ENCODE assay signal across 16 cellular contexts in the genomic region with DNA sequence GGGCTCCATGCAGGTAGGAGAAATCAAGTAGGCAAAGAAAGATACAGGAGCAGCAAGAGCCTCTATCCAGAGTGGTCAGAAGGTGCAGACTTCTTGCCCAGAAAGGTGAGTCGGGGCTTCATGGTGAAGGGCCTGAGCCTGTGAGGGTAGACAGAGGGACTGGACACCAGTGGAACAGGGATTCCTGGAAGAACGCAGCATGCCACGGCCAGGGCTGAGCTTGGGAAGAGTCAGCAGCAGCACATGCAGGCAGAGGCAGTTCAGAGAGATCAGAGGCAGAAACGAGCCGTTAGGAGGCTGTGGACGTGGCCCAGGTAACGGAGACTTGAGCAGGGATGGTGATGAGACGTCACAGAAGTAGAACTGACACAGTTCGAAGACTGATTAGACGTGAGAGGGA.
DNase-seq lines count a peak whose midpoint lies in the region; ATAC-seq, FAIRE-seq and TF ChIP-seq lines count a peak whose summit lies in the region.
"Had no signal": no experiment of that assay in that cellular context is flagged by ENCODE, and none has a peak within 500 bp of the region (broad histone marks: within the 10 kb centered on the region; RNA-seq: fewer than 3 reads in every experiment).

No MANE protein-coding gene starts in this region.

- no peak overlapping the region for H2BK120ac ChIP-seq in H1 (replicated peaks; ENCODE audit: low read depth, low read length)

- no peak overlapping the region for H3K56ac ChIP-seq in H1 (replicated peaks; ENCODE audit: insufficient read length, low read depth, low read length)

- no peak overlapping the region for H2BK5ac ChIP-seq in H1 (ENCODE audit: low read depth, low read length)

- TF ChIP-seq EP300 in H1 (IDR thresholded peaks at IDR 0.05; ENCODE audit: borderline replicate concordance in 1 of 2, low read depth in 2 of 2, low read length in 2 of 2) (no peak), tibial nerve (IDR thresholded peaks at IDR 0.05) (no peak)

- H3K27ac ChIP-seq in OCI-LY7 (ENCODE audit: low read depth, low read length, poor library complexity, severe bottlenecking) (peak overlapping the region; percentile 98), H1 (ENCODE audit: low read depth, low read length) (no peak overlapping the region), neural progenitor cell (no peak overlapping the region), tibial nerve (peak overlapping the region in 3 of 4 donors; percentile 49 to 78 (median 52)), right lobe of liver (no peak overlapping the region)
- H3K27ac ChIP-seq: RWPE1 had no signal

- no peak overlapping the region; the same call in 1 of the 2 replicates for H4K8ac ChIP-seq in H1 (ENCODE audit: extremely low read depth, insufficient read depth, low read length)

- ATAC-seq in activated T-cell treated with anti-CD3 and anti-CD28 coated beads, Interleukin-2, amount 50 U/mL, for 4 hours: no peak
- no peak for ATAC-seq in right lobe of liver
- ATAC-seq: effector memory CD8-positive, alpha-beta T cell had no signal

- H3K9me3 Mint-ChIP-seq in neural progenitor cell: peaks cover 39% of the 10 kb centered on the region
- peaks cover 4% of the 10 kb centered on the region for H3K9me3 Mint-ChIP-seq in activated T-cell treated with anti-CD3 and anti-CD28 coated beads, Interleukin-2, amount 50 U/mL, for 4 hours

- peaks cover 31% of the 10 kb centered on the region for H3K4me1 Mint-ChIP-seq in neural progenitor cell
- H3K4me1 Mint-ChIP-seq in activated T-cell treated with anti-CD3 and anti-CD28 coated beads, Interleukin-2, amount 50 U/mL, for 4 hours (ENCODE audit: low read depth): peaks cover 2% of the 10 kb centered on the region
- H3K4me1 Mint-ChIP-seq: central memory CD8-positive, alpha-beta T cell had no signal

- H3K4me3 Mint-ChIP-seq in neural progenitor cell: no peak overlapping the region
- no peak overlapping the region for H3K4me3 Mint-ChIP-seq in activated T-cell treated with anti-CD3 and anti-CD28 coated beads, Interleukin-2, amount 50 U/mL, for 4 hours
- H3K4me3 Mint-ChIP-seq: activated T-helper 1 cell treated with anti-CD3 and anti-CD28 coated beads, Interleukin-12 subunit alpha, Interleukin-12 subunit beta, Interleukin-2, Interleukin-4 antibody, amounts not matched to agents 30 ng/mL and 10 ng/mL and 1 ng/mL, durations not matched to agents 14 hours and 24 hours and 36 hours; central memory CD8-positive, alpha-beta T cell; effector memory CD8-positive, alpha-beta T cell had no signal

- H3K27ac Mint-ChIP-seq in neural progenitor cell: peak overlapping the region; percentile 2
- H3K27ac Mint-ChIP-seq: activated T-helper 1 cell treated with anti-CD3 and anti-CD28 coated beads, Interleukin-12 subunit alpha, Interleukin-12 subunit beta, Interleukin-2, Interleukin-4 antibody, amounts not matched to agents 30 ng/mL and 10 ng/mL and 1 ng/mL, durations not matched to agents 14 hours and 24 hours and 36 hours; effector memory CD8-positive, alpha-beta T cell; progenitor cell of endocrine pancreas had no signal

- TF ChIP-seq CTCF in OCI-LY7 (conservative IDR thresholded peaks at IDR 0.05; ENCODE audit: low read length): no peak
- no peak for TF ChIP-seq CTCF in H1 (IDR thresholded peaks at IDR 0.05; ENCODE audit: control extremely low read depth in 1 of 3, insufficient read depth in 1 of 3, low read depth in 1 of 3, low read length in 3 of 3)
- no peak for TF ChIP-seq CTCF in neural progenitor cell (IDR thresholded peaks at IDR 0.05)
- no peak for TF ChIP-seq CTCF in tibial nerve (IDR thresholded peaks at IDR 0.05)
- TF ChIP-seq CTCF in right lobe of liver (IDR thresholded peaks at IDR 0.05): no peak

- BruUV-seq in OCI-LY7 (replicated peaks; lab: Mats Ljungman, UMichigan): no TSS peak

- H3K36me3 ChIP-seq in OCI-LY7 (ENCODE audit: insufficient read depth, low read length) (peaks cover 34% of the 10 kb centered on the region), H1 (ENCODE audit: control insufficient read depth in 2 of 4, insufficient read depth in 4 of 4, low read length in 3 of 4) (no peaks in the 10 kb centered on the region), neural progenitor cell (no peaks in the 10 kb centered on the region), tibial nerve (no peaks in the 10 kb centered on the region), right lobe of liver (no peaks in the 10 kb centered on the region)

- H3K79me1 ChIP-seq in H1 (ENCODE audit: low read depth, low read length): no peaks in the 10 kb centered on the region

- peaks cover 3% of the 10 kb centered on the region for H3K36me3 Mint-ChIP-seq in neural progenitor cell
- H3K36me3 Mint-ChIP-seq in activated T-cell treated with anti-CD3 and anti-CD28 coated beads, Interleukin-2, amount 50 U/mL, for 4 hours (ENCODE audit: insufficient read depth): no peaks in the 10 kb centered on the region

- H2BK20ac ChIP-seq in H1 (ENCODE audit: low read length): no peak overlapping the region

- FAIRE-seq in H1 (lab: Jason Lieb, UNC): no peak
- FAIRE-seq in RCC 7860 (lab: Jason Lieb, UNC): no peak
- FAIRE-seq: G401.6 had no signal

- no peaks in the 10 kb centered on the region for H3K9me2 ChIP-seq in OCI-LY7 (ENCODE audit: insufficient read depth, low read length)

- POLR2A ChIA-PET in OCI-LY7 (lab: Charles Lee): interaction anchor here (0.9 to 2.0 kb wide), 4 partner anchors 8 to 10 kb away, joined by 3 to 4 read pairs (median 3); no protein-coding TSS in a partner anchor
- POLR2A ChIA-PET in H1 (lab: Charles Lee; ENCODE audit: partially characterized antibody): no interaction called here

- intact Hi-C loops in OCI-LY7 (cut with micrococcal nuclease; ENCODE audit: unreplicated experiment): no loop called here
- intact Hi-C loops in right lobe of liver (cut with DNase I): no loop called here

- H4K5ac ChIP-seq in H1 (ENCODE audit: insufficient read length, low read depth, low read length): no peak overlapping the region

- TF ChIP-seq POLR2A in H1 (IDR thresholded peaks at IDR 0.05; ENCODE audit: control extremely low read depth in 1 of 2, low read depth in 2 of 2, low read length in 2 of 2): no peak
- no peak for TF ChIP-seq POLR2A in tibial nerve (IDR thresholded peaks at IDR 0.05)
- TF ChIP-seq POLR2A in right lobe of liver (IDR thresholded peaks at IDR 0.05): no peak

- H3K23me2 ChIP-seq in H1 (ENCODE audit: low read depth, low read length): no peaks in the 10 kb centered on the region

- H3K79me2 ChIP-seq in OCI-LY7 (ENCODE audit: insufficient read depth, low read depth, low read length): no peaks in the 10 kb centered on the region
- no peaks in the 10 kb centered on the region for H3K79me2 ChIP-seq in H1 (ENCODE audit: control insufficient read depth in 1 of 2, insufficient read depth in 2 of 2, low read length in 2 of 2)
- no peaks in the 10 kb centered on the region for H3K79me2 ChIP-seq in neural progenitor cell (ENCODE audit: low read depth)

- H3K23ac ChIP-seq in H1 (ENCODE audit: insufficient read length): no peak overlapping the region

- 98% methylated on average over 10 of the region's 10 CpGs; no CpG with 5 or more reads in 1 of the 2 experiments for WGBS in H1 (ENCODE audit: extremely low coverage in 1 of 2, insufficient coverage in 1 of 2, insufficient read length in 1 of 2, insufficient replicate concordance in 2 of 2, low coverage in 1 of 2, low lambda C conversion rate in 2 of 2, missing lambda C conversion rate in 1 of 2), 2 experiments
- 78 to 87% methylated on average over 10 of the region's 10 CpGs for WGBS in tibial nerve, 2 donors
- WGBS in right lobe of liver (ENCODE audit: insufficient coverage, low coverage, low lambda C conversion rate, missing lambda C conversion rate): 62% methylated on average over 9 of the region's 10 CpGs

- H3K14ac ChIP-seq in H1 (ENCODE audit: insufficient read length): no peak overlapping the region

- no peak overlapping the region for H2AFZ ChIP-seq in OCI-LY7 (ENCODE audit: low read length)
- no peak overlapping the region for H2AFZ ChIP-seq in H1 (ENCODE audit: low read length)
- H2AFZ ChIP-seq in neural progenitor cell (replicated peaks): no peak overlapping the region

- no peaks in the 10 kb centered on the region for H4K20me1 ChIP-seq in OCI-LY7 (ENCODE audit: insufficient read depth, low read length)
- H4K20me1 ChIP-seq in H1 (replicated peaks in 1 of 2; ENCODE audit: control insufficient read depth in 1 of 2, insufficient read depth in 2 of 2, low read length in 2 of 2): no peaks in the 10 kb centered on the region
- H4K20me1 ChIP-seq in neural progenitor cell (ENCODE audit: low read depth): no peaks in the 10 kb centered on the region

- CTCF ChIA-PET in OCI-LY7 (lab: Charles Lee; ENCODE audit: unreplicated experiment): no interaction called here
- CTCF ChIA-PET in H1 (lab: Charles Lee; ENCODE audit: partially characterized antibody): interaction anchor here (0.7 to 1.9 kb wide), 5 partner anchors 12 to 456 kb away, joined by 3 to 7 read pairs (median 3); no protein-coding TSS in a partner anchor

- peak overlapping the region; percentile 57 for H3K4ac ChIP-seq in H1 (replicated peaks; ENCODE audit: insufficient read length, low read depth, low read length)

- H2AK5ac ChIP-seq in H1 (ENCODE audit: low read depth, low read length): no peak overlapping the region

- peaks cover 46% of the 10 kb centered on the region for H3K9me3 ChIP-seq in OCI-LY7 (ENCODE audit: low read length)
- H3K9me3 ChIP-seq in H1 (ENCODE audit: insufficient read depth in 2 of 2, low read depth in 1 of 2, low read length in 1 of 2): peaks cover 0 to 10% of the 10 kb centered on the region in 2 experiments; a peak in 2 of 4 replicates
- peaks cover 7% of the 10 kb centered on the region for H3K9me3 ChIP-seq in neural progenitor cell (ENCODE audit: low read depth)
- H3K9me3 ChIP-seq in tibial nerve: peaks cover 0 to 42% (median 2%) of the 10 kb centered on the region in 4 donors
- no peaks in the 10 kb centered on the region for H3K9me3 ChIP-seq in right lobe of liver

- peaks cover 15% of the 10 kb centered on the region for H3K27me3 Mint-ChIP-seq in neural progenitor cell (ENCODE audit: insufficient read depth, low read depth)
- H3K27me3 Mint-ChIP-seq in activated T-cell treated with anti-CD3 and anti-CD28 coated beads, Interleukin-2, amount 50 U/mL, for 4 hours (ENCODE audit: low read depth): peaks cover 35% of the 10 kb centered on the region

- no peak overlapping the region for H4K91ac ChIP-seq in H1 (replicated peaks; ENCODE audit: insufficient read length, low read length)

- no peaks in the 10 kb centered on the region for H3F3A ChIP-seq in neural progenitor cell (ENCODE audit: low read depth)

- DNase-seq in OCI-LY7 (ENCODE audit: low spot score) (no peak), H1 (ENCODE audit: low read depth in 1 of 2, low spot score in 2 of 2) (no peak), neural progenitor cell (ENCODE audit: low spot score) (no peak), tibial nerve (ENCODE audit: low spot score in 2 of 2) (no peak), RCC 7860 (ENCODE audit: low spot score) (no peak), right lobe of liver (no peak)
- no peak for DNase-seq in activated T-cell treated with anti-CD3 and anti-CD28 coated beads, Interleukin-2, amount 50 U/mL, for 4 hours
- DNase-seq: activated CD4-positive, alpha-beta T cell treated with anti-CD3 and anti-CD28 coated beads, Interleukin-2, amount 50 U/mL, for 48 hours; effector memory CD8-positive, alpha-beta T cell; NCI-H146; stimulated activated naive CD4-positive, alpha-beta T cell treated with Interleukin-2 at 50 U/mL for 16 hours had no signal

- H3K18ac ChIP-seq in H1 (ENCODE audit: extremely low read depth, low read length): no peak overlapping the region

- H3K4me1 ChIP-seq in OCI-LY7 (ENCODE audit: insufficient read depth, low read length, poor library complexity, severe bottlenecking) (peaks cover 63% of the 10 kb centered on the region), H1 (replicated peaks in 1 of 4; ENCODE audit: control insufficient read depth in 3 of 4, insufficient read depth in 4 of 4, low read length in 3 of 4) (no peaks in the 10 kb centered on the region; a peak in 2 of 7 replicates), neural progenitor cell (peaks cover 15% of the 10 kb centered on the region), tibial nerve (peaks cover 0 to 28% (median under 1%) of the 10 kb centered on the region in 4 donors), right lobe of liver (peaks cover 0 to 10% (median 0%) of the 10 kb centered on the region in 4 donors)

- H3K9ac ChIP-seq in H1 (replicated peaks in 1 of 4; ENCODE audit: extremely low read depth in 1 of 4, low read depth in 3 of 4, low read length in 3 of 4): no peak overlapping the region
- no peak overlapping the region for H3K9ac ChIP-seq in neural progenitor cell

- no peaks in the 10 kb centered on the region for H3K27me3 ChIP-seq in H1 (replicated peaks in 1 of 4; ENCODE audit: control insufficient read depth in 3 of 4, extremely low read depth in 1 of 4, insufficient read depth in 3 of 4, low read length in 3 of 4)
- H3K27me3 ChIP-seq in neural progenitor cell: no peaks in the 10 kb centered on the region
- H3K27me3 ChIP-seq in tibial nerve: no peaks in the 10 kb centered on the region
- H3K27me3 ChIP-seq in right lobe of liver: no peaks in the 10 kb centered on the region

- H2BK12ac ChIP-seq in H1 (ENCODE audit: low read depth, low read length): no peak overlapping the region

- H2BK15ac ChIP-seq in H1 (ENCODE audit: low read length): peak overlapping the region; percentile 46; the same call in 1 of the 2 replicates

- H3K4me3 ChIP-seq in OCI-LY7 (ENCODE audit: low read depth, low read length, poor library complexity, severe bottlenecking) (peak overlapping the region; percentile 9), H1 (ENCODE audit: extremely low read depth in 1 of 4, insufficient read depth in 2 of 4, low read depth in 3 of 4, low read length in 4 of 4) (no peak overlapping the region), neural progenitor cell (no peak overlapping the region), tibial nerve (no peak overlapping the region), right lobe of liver (no peak overlapping the region)

- no peak for TF ChIP-seq RAD21 in H1 (IDR thresholded peaks at IDR 0.05 in 1 of 2, conservative IDR thresholded peaks at IDR 0.05 in 1 of 2; ENCODE audit: low read depth in 2 of 2, low read length in 2 of 2)

- H3K4me2 ChIP-seq in OCI-LY7 (ENCODE audit: low read length) (peak overlapping the region; percentile 89), H1 (ENCODE audit: insufficient read depth in 1 of 2, low read depth in 2 of 2, low read length in 2 of 2) (no peak overlapping the region), neural progenitor cell (no peak overlapping the region)

Comparison
In these comparisons a context has a peak if more than half of its experiments do, and no peak if none do; other contexts are left out.
1. H3K27ac ChIP-seq: peak in OCI-LY7 (single experiment) and tibial nerve (3 of 4); none in H1 (single experiment), neural progenitor cell (single experiment) and right lobe of liver (0 of 3).